Comparison of ENCODE assay signal across 9 cellular contexts in the genomic region with DNA sequence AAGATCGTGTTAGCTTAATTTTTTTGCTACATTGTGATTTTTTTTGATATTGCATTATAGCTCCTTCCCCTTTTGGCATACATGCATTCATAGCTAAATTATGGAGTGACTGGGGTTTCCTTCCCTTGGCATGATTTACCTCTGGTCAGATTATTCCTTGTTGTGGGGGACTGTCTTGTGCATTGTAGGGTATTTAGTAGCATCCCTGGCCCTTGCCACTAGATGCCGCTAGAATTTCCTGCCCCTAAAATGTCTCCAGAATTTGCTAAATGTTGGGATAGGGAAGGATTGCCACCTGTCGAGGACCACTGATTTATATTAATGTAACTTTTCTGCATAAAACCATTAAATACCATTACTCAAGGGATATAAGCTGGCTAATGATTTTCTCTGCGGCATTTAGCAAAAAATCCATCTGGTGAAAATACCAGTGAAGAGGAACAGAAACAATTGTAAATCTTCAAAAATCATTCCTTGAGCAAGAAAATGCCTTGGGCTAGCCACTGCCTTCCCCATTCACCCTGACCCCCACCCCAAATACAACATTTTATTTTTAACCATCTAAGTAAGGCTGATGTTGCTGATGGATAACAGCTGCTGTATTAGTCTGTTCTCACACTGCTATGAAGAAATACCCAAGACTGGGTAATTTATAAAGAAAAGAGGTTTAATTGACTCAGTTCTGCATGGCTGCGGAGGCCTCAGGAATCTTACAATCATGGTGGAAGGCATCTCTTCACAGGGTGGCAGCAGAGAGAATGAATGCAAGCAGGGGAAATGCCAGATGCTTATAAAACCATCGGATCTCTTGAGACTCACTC.
DNase-seq lines count a peak whose midpoint lies in the region; ATAC-seq, FAIRE-seq and TF ChIP-seq lines count a peak whose summit lies in the region.
"Had no signal": no experiment of that assay in that cellular context is flagged by ENCODE, and none has a peak within 500 bp of the region (broad histone marks: within the 10 kb centered on the region; RNA-seq: fewer than 3 reads in every experiment).

No MANE protein-coding gene starts in this region.

- H3K4me1 ChIP-seq in mucosa of descending colon (ENCODE audit: low read depth): peaks cover 9% of the 10 kb centered on the region

- H3K4me1 Mint-ChIP-seq in T-helper 17 cell: peaks cover 7% of the 10 kb centered on the region

- no peaks in the 10 kb centered on the region for H3K36me3 ChIP-seq in mucosa of descending colon (ENCODE audit: low read depth)

- no peaks in the 10 kb centered on the region for H3K36me3 Mint-ChIP-seq in T-helper 17 cell (ENCODE audit: low read depth)

- no peak overlapping the region for H3K4me3 ChIP-seq in choroid plexus epithelial cell (ENCODE audit: low read depth, low read length)
- H3K4me3 ChIP-seq in mucosa of descending colon: no peak overlapping the region
- H3K4me3 ChIP-seq: SK-N-MC had no signal

- TF ChIP-seq CTCF in choroid plexus epithelial cell (conservative IDR thresholded peaks at IDR 0.05; ENCODE audit: low read depth, low read length): peak; percentile 85
- TF ChIP-seq CTCF in mucosa of descending colon (IDR thresholded peaks at IDR 0.05): no peak

- intact Hi-C loops in mucosa of descending colon (cut with DNase I, micrococcal nuclease): no loop called here

- no peak for FAIRE-seq in GM12892 (lab: Jason Lieb, UNC)

- no peaks in the 10 kb centered on the region for H3K9me3 ChIP-seq in mucosa of descending colon
- no peaks in the 10 kb centered on the region for H3K9me3 ChIP-seq in T-helper 17 cell (ENCODE audit: control insufficient read depth, low read length, poor library complexity, severe bottlenecking)

- peak; percentile 68 for DNase-seq in ELR (ENCODE audit: low read depth)
- DNase-seq in NCI-H2171 (lab: John Stamatoyannopoulos, UW): peak; percentile 7
- peak; percentile 56 for DNase-seq in choroid plexus epithelial cell (ENCODE audit: low read depth)
- DNase-seq in mucosa of descending colon: peak in 1 of 3 donors; percentile 26
- no peak for DNase-seq in T-helper 17 cell
- DNase-seq in GM12892 (ENCODE audit: insufficient read length): no peak
- DNase-seq in NCI-H1436 treated with DMSO at 0.1 percent for 48 hours (lab: John Stamatoyannopoulos, UW): no peak
- DNase-seq in activated CD4-positive, alpha-beta T cell treated with anti-CD3 and anti-CD28 coated beads, Interleukin-2, amount 50 U/mL, for 1 hour: no peak

- peaks cover 10% of the 10 kb centered on the region for H3K27me3 Mint-ChIP-seq in T-helper 17 cell

- no peak for TF ChIP-seq POLR2A in GM12892 (IDR thresholded peaks at IDR 0.05; ENCODE audit: low read depth, low read length)

- ATAC-seq in mucosa of descending colon (peak; percentile 23), T-helper 17 cell (no peak)

- no peak overlapping the region for H3K27ac Mint-ChIP-seq in T-helper 17 cell

- H3K4me3 Mint-ChIP-seq in T-helper 17 cell: no peak overlapping the region

Comparison
In these comparisons a context has a peak if more than half of its experiments do, and no peak if none do; other contexts are left out.
1. DNase-seq: peak in ELR (single experiment), NCI-H2171 (single experiment) and choroid plexus epithelial cell (single experiment); none in T-helper 17 cell (0 of 3), GM12892 (single experiment), NCI-H1436 treated with DMSO at 0.1 percent for 48 hours (single experiment) and activated CD4-positive, alpha-beta T cell treated with anti-CD3 and anti-CD28 coated beads, Interleukin-2, amount 50 U/mL, for 1 hour (single experiment).